8 cellular contexts compared by ENCODE assay signal in genomic region chr4:146835096-146835495, GRCh38.
"Had no signal": no experiment of that assay in that cellular context is flagged by ENCODE, and none has a peak within 500 bp of the region (broad histone marks: within the 10 kb centered on the region; RNA-seq: fewer than 3 reads in every experiment).

No MANE protein-coding gene starts in this region.

- H3K4me3 ChIP-seq: GM12878 had no signal

- ATAC-seq: GM12878 had no signal

- DNase-seq: GDM1, GF-D8 had no signal

- FAIRE-seq: G401.6, GM12878, GM12891, GM12892, GM18507, GM19239 had no signal
